In genomic region chr13:59701261-59701660, GRCh38 we compare ENCODE assay signal across 1 cellular context.
TF ChIP-seq lines count a peak whose summit lies in the region.

No MANE protein-coding gene starts in this region.

TF ChIP-seq in HepG2, 621 proteins besides CTCF, POLR2A, EP300 and RAD21 (continued from another document):
- peak; percentile 28; the same call in 1 of the 2 replicates for TF ChIP-seq AHDC1 (CRISPR knock-in tag; IDR thresholded peaks at IDR 0.05; ENCODE audit: borderline replicate concordance)
- no peak for TF ChIP-seq MEF2D (CRISPR knock-in tag; IDR thresholded peaks at IDR 0.05)
- TF ChIP-seq, protein P1, sequence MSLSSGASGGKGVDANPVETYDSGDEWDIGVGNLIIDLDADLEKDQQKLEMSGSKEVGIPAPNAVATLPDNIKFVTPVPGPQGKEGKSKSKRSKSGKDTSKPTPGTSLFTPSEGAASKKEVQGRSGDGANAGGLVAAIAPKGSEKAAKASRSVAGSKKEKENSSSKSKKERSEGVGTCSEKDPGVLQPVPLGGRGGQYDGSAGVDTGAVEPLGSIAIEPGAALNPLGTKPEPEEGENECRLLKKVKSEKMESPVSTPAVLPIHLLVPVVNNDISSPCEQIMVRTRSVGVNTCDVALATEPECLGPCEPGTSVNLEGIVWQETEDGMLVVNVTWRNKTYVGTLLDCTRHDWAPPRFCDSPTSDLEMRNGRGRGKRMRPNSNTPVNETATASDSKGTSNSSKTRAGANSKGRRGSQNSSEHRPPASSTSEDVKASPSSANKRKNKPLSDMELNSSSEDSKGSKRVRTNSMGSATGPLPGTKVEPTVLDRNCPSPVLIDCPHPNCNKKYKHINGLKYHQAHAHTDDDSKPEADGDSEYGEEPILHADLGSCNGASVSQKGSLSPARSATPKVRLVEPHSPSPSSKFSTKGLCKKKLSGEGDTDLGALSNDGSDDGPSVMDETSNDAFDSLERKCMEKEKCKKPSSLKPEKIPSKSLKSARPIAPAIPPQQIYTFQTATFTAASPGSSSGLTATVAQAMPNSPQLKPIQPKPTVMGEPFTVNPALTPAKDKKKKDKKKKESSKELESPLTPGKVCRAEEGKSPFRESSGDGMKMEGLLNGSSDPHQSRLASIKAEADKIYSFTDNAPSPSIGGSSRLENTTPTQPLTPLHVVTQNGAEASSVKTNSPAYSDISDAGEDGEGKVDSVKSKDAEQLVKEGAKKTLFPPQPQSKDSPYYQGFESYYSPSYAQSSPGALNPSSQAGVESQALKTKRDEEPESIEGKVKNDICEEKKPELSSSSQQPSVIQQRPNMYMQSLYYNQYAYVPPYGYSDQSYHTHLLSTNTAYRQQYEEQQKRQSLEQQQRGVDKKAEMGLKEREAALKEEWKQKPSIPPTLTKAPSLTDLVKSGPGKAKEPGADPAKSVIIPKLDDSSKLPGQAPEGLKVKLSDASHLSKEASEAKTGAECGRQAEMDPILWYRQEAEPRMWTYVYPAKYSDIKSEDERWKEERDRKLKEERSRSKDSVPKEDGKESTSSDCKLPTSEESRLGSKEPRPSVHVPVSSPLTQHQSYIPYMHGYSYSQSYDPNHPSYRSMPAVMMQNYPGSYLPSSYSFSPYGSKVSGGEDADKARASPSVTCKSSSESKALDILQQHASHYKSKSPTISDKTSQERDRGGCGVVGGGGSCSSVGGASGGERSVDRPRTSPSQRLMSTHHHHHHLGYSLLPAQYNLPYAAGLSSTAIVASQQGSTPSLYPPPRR (CRISPR knock-in tag; IDR thresholded peaks at IDR 0.05; ENCODE audit: borderline replicate concordance): peak; percentile 30; the same call in 1 of the 2 replicates
- TF ChIP-seq MED1 (CRISPR knock-in tag; IDR thresholded peaks at IDR 0.05): peak; percentile 58; the same call in 1 of the 2 replicates
- TF ChIP-seq NR2C2 (CRISPR knock-in tag; IDR thresholded peaks at IDR 0.05; ENCODE audit: borderline replicate concordance): peak; percentile 50; the same call in 1 of the 2 replicates
- peak; percentile 43; the same call in 1 of the 2 replicates for TF ChIP-seq SALL1 (CRISPR knock-in tag; IDR thresholded peaks at IDR 0.05)
- TF ChIP-seq, protein P2, sequence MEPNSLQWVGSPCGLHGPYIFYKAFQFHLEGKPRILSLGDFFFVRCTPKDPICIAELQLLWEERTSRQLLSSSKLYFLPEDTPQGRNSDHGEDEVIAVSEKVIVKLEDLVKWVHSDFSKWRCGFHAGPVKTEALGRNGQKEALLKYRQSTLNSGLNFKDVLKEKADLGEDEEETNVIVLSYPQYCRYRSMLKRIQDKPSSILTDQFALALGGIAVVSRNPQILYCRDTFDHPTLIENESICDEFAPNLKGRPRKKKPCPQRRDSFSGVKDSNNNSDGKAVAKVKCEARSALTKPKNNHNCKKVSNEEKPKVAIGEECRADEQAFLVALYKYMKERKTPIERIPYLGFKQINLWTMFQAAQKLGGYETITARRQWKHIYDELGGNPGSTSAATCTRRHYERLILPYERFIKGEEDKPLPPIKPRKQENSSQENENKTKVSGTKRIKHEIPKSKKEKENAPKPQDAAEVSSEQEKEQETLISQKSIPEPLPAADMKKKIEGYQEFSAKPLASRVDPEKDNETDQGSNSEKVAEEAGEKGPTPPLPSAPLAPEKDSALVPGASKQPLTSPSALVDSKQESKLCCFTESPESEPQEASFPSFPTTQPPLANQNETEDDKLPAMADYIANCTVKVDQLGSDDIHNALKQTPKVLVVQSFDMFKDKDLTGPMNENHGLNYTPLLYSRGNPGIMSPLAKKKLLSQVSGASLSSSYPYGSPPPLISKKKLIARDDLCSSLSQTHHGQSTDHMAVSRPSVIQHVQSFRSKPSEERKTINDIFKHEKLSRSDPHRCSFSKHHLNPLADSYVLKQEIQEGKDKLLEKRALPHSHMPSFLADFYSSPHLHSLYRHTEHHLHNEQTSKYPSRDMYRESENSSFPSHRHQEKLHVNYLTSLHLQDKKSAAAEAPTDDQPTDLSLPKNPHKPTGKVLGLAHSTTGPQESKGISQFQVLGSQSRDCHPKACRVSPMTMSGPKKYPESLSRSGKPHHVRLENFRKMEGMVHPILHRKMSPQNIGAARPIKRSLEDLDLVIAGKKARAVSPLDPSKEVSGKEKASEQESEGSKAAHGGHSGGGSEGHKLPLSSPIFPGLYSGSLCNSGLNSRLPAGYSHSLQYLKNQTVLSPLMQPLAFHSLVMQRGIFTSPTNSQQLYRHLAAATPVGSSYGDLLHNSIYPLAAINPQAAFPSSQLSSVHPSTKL (CRISPR knock-in tag; IDR thresholded peaks at IDR 0.05): peak; percentile 50
- peak; percentile 88 for TF ChIP-seq NR2F6 (IDR thresholded peaks at IDR 0.05)
- peak; percentile 71 for TF ChIP-seq NR2F6 (CRISPR knock-in tag; IDR thresholded peaks at IDR 0.05)
- peak; percentile 24; the same call in 1 of the 2 replicates for TF ChIP-seq SAP130 (CRISPR knock-in tag; IDR thresholded peaks at IDR 0.05; ENCODE audit: low read depth)
- peak; percentile 59 for TF ChIP-seq RARA (CRISPR knock-in tag; IDR thresholded peaks at IDR 0.05)
- peak; percentile 38; the same call in 1 of the 2 replicates for TF ChIP-seq CREM (IDR thresholded peaks at IDR 0.05)
- no peak for TF ChIP-seq CREM (CRISPR knock-in tag; IDR thresholded peaks at IDR 0.05)
- TF ChIP-seq HNF4A (CRISPR knock-in tag; IDR thresholded peaks at IDR 0.05): peak; percentile 51
- TF ChIP-seq KDM2A (CRISPR knock-in tag; IDR thresholded peaks at IDR 0.05; ENCODE audit: borderline replicate concordance, low read depth): no peak
- TF ChIP-seq ZMYM4 (CRISPR knock-in tag; IDR thresholded peaks at IDR 0.05): 0 out of 2 replicates have a peak, but pooled peaks have one; percentile 23
- TF ChIP-seq SMAD1 (CRISPR knock-in tag; IDR thresholded peaks at IDR 0.05; ENCODE audit: borderline replicate concordance, low read depth): no peak
- TF ChIP-seq ZNF33A (CRISPR knock-in tag; IDR thresholded peaks at IDR 0.05; ENCODE audit: borderline replicate concordance): no peak
- peak; percentile 61 for TF ChIP-seq PAXIP1 (CRISPR knock-in tag; conservative IDR thresholded peaks at IDR 0.05)
- 0 out of 2 replicates have a peak, but pooled peaks have one; percentile 26 for TF ChIP-seq POGZ (CRISPR knock-in tag; IDR thresholded peaks at IDR 0.05)
- no peak for TF ChIP-seq ZBTB7B (CRISPR knock-in tag; IDR thresholded peaks at IDR 0.05)
- TF ChIP-seq SOX13 (IDR thresholded peaks at IDR 0.05): no peak
- TF ChIP-seq SOX13 (CRISPR knock-in tag; conservative IDR thresholded peaks at IDR 0.05 in 1 of 2, IDR thresholded peaks at IDR 0.05 in 1 of 2): 0 out of 4 replicates have a peak, but pooled peaks of 1 of the 2 experiments have one; percentile 7
- TF ChIP-seq PPARG (CRISPR knock-in tag; conservative IDR thresholded peaks at IDR 0.05): peak; percentile 81
- no peak for TF ChIP-seq CREB1 (IDR thresholded peaks at IDR 0.05)
- peak; percentile 15; the same call in 1 of the 2 replicates for TF ChIP-seq CREB1 (CRISPR knock-in tag; IDR thresholded peaks at IDR 0.05)
- TF ChIP-seq KLF9 (CRISPR knock-in tag; IDR thresholded peaks at IDR 0.05; ENCODE audit: low read depth): no peak
- peak; percentile 46; the same call in 1 of the 2 replicates for TF ChIP-seq HOMEZ (CRISPR knock-in tag; IDR thresholded peaks at IDR 0.05; ENCODE audit: low read depth)
- TF ChIP-seq, protein P3, sequence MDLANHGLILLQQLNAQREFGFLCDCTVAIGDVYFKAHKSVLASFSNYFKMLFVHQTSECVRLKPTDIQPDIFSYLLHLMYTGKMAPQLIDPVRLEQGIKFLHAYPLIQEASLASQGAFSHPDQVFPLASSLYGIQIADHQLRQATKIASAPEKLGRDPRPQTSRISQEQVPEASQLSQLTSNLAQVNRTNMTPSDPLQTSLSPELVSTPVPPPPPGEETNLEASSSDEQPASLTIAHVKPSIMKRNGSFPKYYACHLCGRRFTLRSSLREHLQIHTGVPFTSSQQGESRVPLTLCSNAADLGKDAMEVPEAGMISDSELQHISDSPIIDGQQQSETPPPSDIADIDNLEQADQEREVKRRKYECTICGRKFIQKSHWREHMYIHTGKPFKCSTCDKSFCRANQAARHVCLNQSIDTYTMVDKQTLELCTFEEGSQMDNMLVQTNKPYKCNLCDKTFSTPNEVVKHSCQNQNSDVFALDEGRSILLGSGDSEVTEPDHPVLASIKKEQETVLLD (CRISPR knock-in tag; IDR thresholded peaks at IDR 0.05; ENCODE audit: low read depth): no peak
- no peak for TF ChIP-seq ZNF619 (CRISPR knock-in tag; IDR thresholded peaks at IDR 0.05)
